21 cellular contexts compared by ENCODE assay signal in the genomic region with DNA sequence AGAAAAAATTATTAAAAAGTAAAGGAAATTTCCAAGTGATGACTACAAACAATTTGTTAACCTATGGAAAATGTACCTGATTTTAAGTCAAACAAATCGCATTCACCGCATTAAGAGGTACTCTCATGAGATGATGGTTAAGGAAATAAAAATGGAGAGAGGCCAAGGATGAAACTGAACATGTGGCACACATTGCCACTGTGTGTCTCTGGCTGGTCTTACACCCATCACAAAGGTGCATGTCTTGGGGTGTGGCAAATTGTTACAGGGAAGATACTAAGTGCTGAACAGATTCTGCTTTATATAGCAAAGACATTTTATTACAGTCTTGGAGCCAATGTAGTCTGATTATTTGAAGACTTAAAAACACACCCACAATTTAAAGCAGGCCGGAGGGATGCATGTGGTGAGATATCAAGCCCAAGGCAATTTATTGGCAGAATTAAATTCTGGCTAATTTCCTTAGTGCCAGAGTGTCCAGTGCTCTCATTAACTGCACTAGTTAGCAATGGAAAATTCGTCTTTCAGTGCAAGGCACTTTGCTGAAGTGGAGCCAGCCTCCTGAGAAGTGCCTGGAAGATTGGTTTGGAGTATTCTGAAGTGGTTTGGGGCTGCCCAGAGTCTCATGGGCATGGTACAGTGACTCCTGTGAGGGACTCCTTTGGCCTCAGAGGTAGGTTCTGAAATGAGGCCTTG.
"Had no signal": no experiment of that assay in that cellular context is flagged by ENCODE, and none has a peak within 500 bp of the region (broad histone marks: within the 10 kb centered on the region; RNA-seq: fewer than 3 reads in every experiment).

No MANE protein-coding gene starts in this region.

- H3K36me3 Mint-ChIP-seq: activated CD4-positive, alpha-beta memory T cell treated with anti-CD3 and anti-CD28 coated beads for 36 hours; activated naive CD8-positive, alpha-beta T cell treated with anti-CD3 and anti-CD28 coated beads for 36 hours; memory B cell; natural killer cell; stimulated activated memory B cell treated with anti-CD40 and anti-IgM and Interleukin-4, amounts not matched to agents 10 μg/mL and 1 μg/mL and 100 μg/mL, for 72 hours; type B pancreatic cell had no signal

- DNase-seq: activated CD4-positive, alpha-beta memory T cell treated with anti-CD3 and anti-CD28 coated beads for 36 hours; activated CD4-positive, alpha-beta T cell treated with anti-CD3 and anti-CD28 coated beads for 1 hour; activated CD8-positive, alpha-beta memory T cell treated with anti-CD3 and anti-CD28 coated beads, Interleukin-2, amount 50 U/mL, for 4 hours; activated gamma-delta T cell treated with Interleukin-2 at 50 U/mL for 16 hours; activated naive CD8-positive, alpha-beta T cell treated with anti-CD3 and anti-CD28 coated beads for 36 hours; activated T-cell treated with anti-CD3 and anti-CD28 coated beads, Interleukin-2, amount 50 U/mL, for 72 hours; colonic mucosa; effector CD4-positive, alpha-beta T cell; foreskin melanocyte; heart left ventricle; natural killer cell; occipital lobe; psoas muscle; right lobe of liver; stimulated activated CD4-positive, alpha-beta T cell treated with anti-CD3 and anti-CD28 coated beads, Interleukin-1b, Interleukin-23, amount 100 ng/mL, for 48 hours; T1000 had no signal

- H3K27me3 ChIP-seq: colonic mucosa, right lobe of liver had no signal

- H3K4me1 ChIP-seq: breast epithelium, colonic mucosa, heart left ventricle, psoas muscle, right lobe of liver had no signal

- H3K27ac Mint-ChIP-seq: activated CD4-positive, alpha-beta memory T cell treated with anti-CD3 and anti-CD28 coated beads for 36 hours; activated naive CD8-positive, alpha-beta T cell treated with anti-CD3 and anti-CD28 coated beads for 36 hours; activated T-cell treated with anti-CD3 and anti-CD28 coated beads, Interleukin-2, amount 50 U/mL, for 72 hours; memory B cell; natural killer cell; stimulated activated memory B cell treated with anti-CD40 and anti-IgM and Interleukin-4, amounts not matched to agents 10 μg/mL and 1 μg/mL and 100 μg/mL, for 72 hours; type B pancreatic cell had no signal

- H3K4me3 ChIP-seq: breast epithelium, colonic mucosa, heart left ventricle, psoas muscle, right lobe of liver had no signal

- ATAC-seq: activated T-cell treated with anti-CD3 and anti-CD28 coated beads, Interleukin-2, amount 50 U/mL, for 72 hours; heart left ventricle; natural killer cell; psoas muscle; right lobe of liver; stimulated activated memory B cell treated with anti-CD40 and anti-IgM and Interleukin-4, amounts not matched to agents 10 μg/mL and 1 μg/mL and 100 μg/mL, for 72 hours had no signal

- H3K27ac ChIP-seq: breast epithelium, colonic mucosa, heart left ventricle, psoas muscle, right lobe of liver had no signal

- H3K4me1 Mint-ChIP-seq: activated naive CD8-positive, alpha-beta T cell treated with anti-CD3 and anti-CD28 coated beads for 36 hours; natural killer cell; stimulated activated memory B cell treated with anti-CD40 and anti-IgM and Interleukin-4, amounts not matched to agents 10 μg/mL and 1 μg/mL and 100 μg/mL, for 72 hours had no signal

- H3K36me3 ChIP-seq: breast epithelium, colonic mucosa, heart left ventricle, right lobe of liver had no signal

- H3K27me3 Mint-ChIP-seq: activated naive CD8-positive, alpha-beta T cell treated with anti-CD3 and anti-CD28 coated beads for 36 hours; type B pancreatic cell had no signal

- FAIRE-seq: endothelial cell of umbilical vein had no signal

- H3K4me3 Mint-ChIP-seq: activated CD4-positive, alpha-beta memory T cell treated with anti-CD3 and anti-CD28 coated beads for 36 hours; activated naive CD8-positive, alpha-beta T cell treated with anti-CD3 and anti-CD28 coated beads for 36 hours; activated T-cell treated with anti-CD3 and anti-CD28 coated beads, Interleukin-2, amount 50 U/mL, for 72 hours; memory B cell; natural killer cell; stimulated activated memory B cell treated with anti-CD40 and anti-IgM and Interleukin-4, amounts not matched to agents 10 μg/mL and 1 μg/mL and 100 μg/mL, for 72 hours; type B pancreatic cell had no signal

- H3K9me3 Mint-ChIP-seq: activated CD4-positive, alpha-beta memory T cell treated with anti-CD3 and anti-CD28 coated beads for 36 hours; activated naive CD8-positive, alpha-beta T cell treated with anti-CD3 and anti-CD28 coated beads for 36 hours; activated T-cell treated with anti-CD3 and anti-CD28 coated beads, Interleukin-2, amount 50 U/mL, for 72 hours; memory B cell; natural killer cell; type B pancreatic cell had no signal

- H3K9me3 ChIP-seq: breast epithelium, colonic mucosa, heart left ventricle, psoas muscle, right lobe of liver had no signal
